38 cellular contexts compared by ENCODE assay signal in genomic region chr5:71762826-71763225, GRCh38. TPM values are rescaled to one million over a fixed set of nuclear protein-coding genes. Genes with fewer than 3 reads are reported as not detected.
"Had no signal": no experiment of that assay in that cellular context is flagged by ENCODE, and none has a peak within 500 bp of the region (broad histone marks: within the 10 kb centered on the region; RNA-seq: fewer than 3 reads in every experiment).

No MANE protein-coding gene starts in this region.

- H3K9me3 ChIP-seq: MG63 had no signal

- H3K36me3 ChIP-seq: MG63 had no signal

- DNase-seq: Karpas-422, Kasumi-1, MG63, MM.1S, MV-4-11, NCI-H1048, NCI-H1092, NCI-H1092 treated with DMSO at 0.1 percent for 48 hours, NCI-H1105, NCI-H1105 treated with DMSO at 0.1 percent for 48 hours, NCI-H1417 treated with DMSO at 0.1 percent for 48 hours, NCI-H1436, NCI-H1436 treated with DMSO at 0.1 percent for 48 hours, NCI-H146, NCI-H1694, NCI-H1694 treated with DMSO at 0.1 percent for 48 hours, NCI-H187, NCI-H187 treated with DMSO at 0.1 percent for 48 hours, NCI-H1930, NCI-H2029, NCI-H2029 treated with DMSO at 0.1 percent for 48 hours, NCI-H2081 treated with DMSO at 0.1 percent for 48 hours, NCI-H2107, NCI-H2171, NCI-H2171 treated with DMSO at 0.1 percent for 48 hours, NCI-H2227 treated with DMSO at 0.1 percent for 48 hours, NCI-H226, NCI-H345, NCI-H446, NCI-H446 treated with DMSO at 0.1 percent for 48 hours, NCI-H510A, NCI-H510A treated with DMSO at 0.1 percent for 48 hours, NCI-H524, NCI-H524 treated with DMSO at 0.1 percent for 48 hours had no signal

- H3K4me3 ChIP-seq: MG63 had no signal

RNA-seq across cellular contexts. Expression of gene CARTPT, which starts 43.8 kb away (rescaled TPM):
- total RNA-seq: LHCN-M2, M059J, MCF 10A, NCI-H460 had no signal
